In the genomic region with DNA sequence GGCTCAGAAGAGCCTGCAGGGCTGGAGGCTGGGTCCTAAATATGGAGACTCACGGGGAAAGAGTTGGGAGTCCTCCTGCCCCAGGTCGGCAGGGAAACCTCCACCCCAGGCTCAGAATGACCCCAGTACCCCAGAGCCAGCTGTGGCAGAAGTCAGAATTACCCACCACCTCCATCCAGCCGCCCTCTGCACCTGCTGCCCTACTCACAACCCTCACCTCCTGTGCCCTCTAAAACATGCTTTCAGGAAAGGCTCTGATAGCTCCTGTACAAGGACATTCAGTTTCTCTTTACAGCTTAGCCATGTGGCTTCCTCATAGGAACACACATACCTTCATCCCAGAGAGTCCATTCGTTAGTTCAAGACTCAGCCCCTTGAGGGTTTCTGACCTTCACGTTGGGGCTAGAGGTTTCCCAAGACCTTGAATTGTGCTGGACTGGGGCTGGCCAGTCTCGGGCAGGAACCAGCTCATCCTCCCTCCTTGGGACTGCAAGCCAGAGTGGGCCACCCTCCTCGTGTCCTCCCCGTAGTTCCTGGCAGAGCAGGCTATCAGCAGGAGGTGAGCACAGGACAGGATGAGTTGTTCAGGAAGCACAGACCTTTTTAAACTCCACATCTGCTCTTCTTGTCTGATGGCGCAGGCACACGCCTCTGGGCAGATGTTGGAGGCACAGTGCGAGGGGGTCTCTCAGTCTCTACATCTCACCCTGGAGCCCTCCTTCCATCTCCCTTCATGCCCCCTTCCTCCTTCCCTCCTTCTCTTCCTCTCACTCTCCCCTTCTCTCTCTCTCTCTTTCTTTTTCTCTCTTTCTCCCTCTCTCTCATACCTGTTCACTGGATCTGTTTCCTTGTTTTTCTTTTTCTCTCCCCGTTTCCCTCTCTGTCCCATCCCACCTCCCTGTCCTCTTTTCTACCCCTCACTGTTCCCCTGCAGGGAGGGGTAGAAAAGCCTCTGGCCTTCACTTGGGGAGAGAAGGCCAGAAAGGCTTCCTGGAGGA, we compare ENCODE assay signal across 30 cellular contexts. TPM values are rescaled to one million over a fixed set of nuclear protein-coding genes. Genes with fewer than 3 reads are reported as not detected.
A peak's percentile ranks its signal among the peaks of the same experiment; 100 is the strongest.
DNase-seq lines count a peak whose midpoint lies in the region; ATAC-seq, FAIRE-seq and TF ChIP-seq lines count a peak whose summit lies in the region.
"Had no signal": no experiment of that assay in that cellular context is flagged by ENCODE, and none has a peak within 500 bp of the region (broad histone marks: within the 10 kb centered on the region; RNA-seq: fewer than 3 reads in every experiment).

No MANE protein-coding gene starts in this region.

- no peak overlapping the region for H3K18ac ChIP-seq in neuronal stem cell (ENCODE audit: low read length)

- peaks cover 0 to 26% (median 0%) of the 10 kb centered on the region in 3 experiments for H3K27me3 ChIP-seq in neuronal stem cell (ENCODE audit: control insufficient read depth in 3 of 3, insufficient read depth in 3 of 3, low read depth in 1 of 3, low read length in 3 of 3)
- H3K27me3 ChIP-seq: BE2C, gastrocnemius medialis, MG63, vagina had no signal

- H2BK5ac ChIP-seq in neuronal stem cell (ENCODE audit: low read length): no peak overlapping the region

- H4K91ac ChIP-seq in neuronal stem cell (ENCODE audit: low read depth, low read length, poor library complexity): no peak overlapping the region

- H3K27ac ChIP-seq in A549: no peak overlapping the region
- no peak overlapping the region for H3K27ac ChIP-seq in neuronal stem cell (replicated peaks; ENCODE audit: low read length)
- H3K27ac ChIP-seq: dorsolateral prefrontal cortex, gastrocnemius medialis, hepatocyte, vagina had no signal

- no peak for TF ChIP-seq EP300 in A549 (IDR thresholded peaks at IDR 0.05)

- CTCF ChIA-PET in A549 (lab: Yijun Ruan, JAX): interaction anchor here (0.6 to 3.5 kb wide), 4 partner anchors 9 to 99 kb away, joined by 3 to 12 read pairs (median 3); no protein-coding TSS in a partner anchor

- no peak for DNase-seq in A549 (ENCODE audit: low read depth in 1 of 2, low spot score in 1 of 2)
- peak; percentile 73 for DNase-seq in RPMI8226
- DNase-seq in neuronal stem cell (ENCODE audit: low spot score): no peak
- no peak for DNase-seq in HFFc6
- DNase-seq in stimulated activated CD4-positive, alpha-beta T cell treated with anti-CD3 and anti-CD28 coated beads, Interleukin-1b, Interleukin-23, amount 100 ng/mL, for 48 hours: no peak
- DNase-seq: ACHN; activated CD4-positive, CD25-positive, alpha-beta regulatory T cell treated with anti-CD3 and anti-CD28 coated beads, Interleukin-2, amount 50 U/mL, for 72 hours; amniotic stem cell; BE2C; CD8-positive, alpha-beta memory T cell; gastrocnemius medialis; H9; MG63; NCI-H2029 treated with DMSO at 0.1 percent for 48 hours; NCI-H524 treated with DMSO at 0.1 percent for 48 hours; SHP77 treated with DMSO at 0.1 percent for 48 hours; stimulated activated CD4-positive, alpha-beta T cell treated with anti-CD3 and anti-CD28 coated beads, Interleukin-2, amount 100 ng/mL, for 24 hours; stimulated activated naive CD8-positive, alpha-beta T cell treated with anti-CD3 and anti-CD28 coated beads, Interleukin-15, amount 100 ng/mL, for 72 hours had no signal

- POLR2A ChIA-PET in A549 (lab: Yijun Ruan, JAX): no interaction called here

- H3K4me2 ChIP-seq in A549 (no peak overlapping the region), neuronal stem cell (ENCODE audit: insufficient read depth, low read length, poor library complexity, severe bottlenecking) (no peak overlapping the region)
- H3K4me2 ChIP-seq: hepatocyte, smooth muscle cell had no signal

- H3K4me3 Mint-ChIP-seq in HFFc6: no peak overlapping the region
- H3K4me3 Mint-ChIP-seq: activated naive CD4-positive, alpha-beta T cell treated with anti-CD3 and anti-CD28 coated beads, Interleukin-2, amount 50 U/mL, for 24 hours; CD8-positive, alpha-beta memory T cell; H9; naive thymus-derived CD8-positive, alpha-beta T cell; stimulated activated naive CD8-positive, alpha-beta T cell treated with anti-CD3 and anti-CD28 coated beads, Interleukin-15, amount 100 ng/mL, for 72 hours; T-helper 2 cell treated with Interferon-gamma antibody and Interleukin-4, amounts not matched to agents 5 μg/mL and 100 μg/mL, for 36 hours had no signal

- no peak overlapping the region for H2AK5ac ChIP-seq in neuronal stem cell (ENCODE audit: low read depth, low read length)

- FAIRE-seq in A549 (lab: Jason Lieb, UNC): no peak

- no peak overlapping the region for H3K9ac ChIP-seq in neuronal stem cell (ENCODE audit: low read depth, low read length, poor library complexity)

- peaks cover 35% of the 10 kb centered on the region for H3K27me3 Mint-ChIP-seq in HFFc6 (ENCODE audit: insufficient read depth)
- H3K27me3 Mint-ChIP-seq: activated naive CD4-positive, alpha-beta T cell treated with anti-CD3 and anti-CD28 coated beads, Interleukin-2, amount 50 U/mL, for 24 hours; naive thymus-derived CD8-positive, alpha-beta T cell; stimulated activated naive CD8-positive, alpha-beta T cell treated with anti-CD3 and anti-CD28 coated beads, Interleukin-15, amount 100 ng/mL, for 72 hours had no signal

- TF ChIP-seq POLR2A in A549 (IDR thresholded peaks at IDR 0.05; ENCODE audit: low read length): no peak

- H3K4me3 ChIP-seq in A549: no peak overlapping the region
- H3K4me3 ChIP-seq in neuronal stem cell (ENCODE audit: low read length in 2 of 2): no peak overlapping the region
- H3K4me3 ChIP-seq: dorsolateral prefrontal cortex, gastrocnemius medialis, hepatocyte, lung, MG63, smooth muscle cell, vagina had no signal

- no peaks in the 10 kb centered on the region for H3K4me1 Mint-ChIP-seq in HFFc6 (ENCODE audit: low read depth)

- H3K9me3 ChIP-seq in A549 (no peaks in the 10 kb centered on the region), neuronal stem cell (replicated peaks in 1 of 2; ENCODE audit: control insufficient read depth in 2 of 2, insufficient read depth in 1 of 2, low read depth in 1 of 2, low read length in 2 of 2) (no peaks in the 10 kb centered on the region)
- H3K9me3 ChIP-seq: BE2C, gastrocnemius medialis, MG63, vagina had no signal

- H2BK12ac ChIP-seq in neuronal stem cell (ENCODE audit: low read length): no peak overlapping the region

- H3K9me3 Mint-ChIP-seq in HFFc6: no peaks in the 10 kb centered on the region
- H3K9me3 Mint-ChIP-seq: activated naive CD4-positive, alpha-beta T cell treated with anti-CD3 and anti-CD28 coated beads, Interleukin-2, amount 50 U/mL, for 24 hours; activated T-helper 2 cell treated with anti-CD3 and anti-CD28 coated beads, Interferon-gamma antibody, Interleukin-2, Interleukin-4, amounts not matched to agents 10 μg/mL and 5 μg/mL and 100 μg/mL, durations not matched to agents 14 hours and 24 hours and 36 hours; CD8-positive, alpha-beta memory T cell; H9; naive thymus-derived CD8-positive, alpha-beta T cell; stimulated activated naive CD8-positive, alpha-beta T cell treated with anti-CD3 and anti-CD28 coated beads, Interleukin-15, amount 100 ng/mL, for 72 hours; T-helper 2 cell treated with Interferon-gamma antibody and Interleukin-4, amounts not matched to agents 5 μg/mL and 100 μg/mL, for 36 hours had no signal

- WGBS in A549 (ENCODE audit: missing lambda C conversion rate): 52% methylated on average over 12 of the region's 12 CpGs
- WGBS in neuronal stem cell (ENCODE audit: extremely low coverage in 2 of 2, insufficient read length in 2 of 2, insufficient replicate concordance in 1 of 2), 2 donors: no CpG with 5 or more reads among the region's 12 CpGs

- no peak overlapping the region for H4K8ac ChIP-seq in neuronal stem cell (ENCODE audit: low read depth, low read length)

- no peak overlapping the region for H2BK120ac ChIP-seq in neuronal stem cell (ENCODE audit: low read depth, low read length)

- H3K79me1 ChIP-seq in neuronal stem cell (ENCODE audit: low read depth, low read length): no peaks in the 10 kb centered on the region

- no peaks in the 10 kb centered on the region for H3K36me3 ChIP-seq in neuronal stem cell (replicated peaks in 1 of 2; ENCODE audit: control insufficient read depth in 2 of 2, insufficient read depth in 2 of 2, low read length in 2 of 2)
- H3K36me3 ChIP-seq: BE2C, gastrocnemius medialis, MG63, vagina had no signal

- peak overlapping the region; percentile 63 for H3K14ac ChIP-seq in neuronal stem cell (ENCODE audit: low read length)

- no peak for TF ChIP-seq RAD21 in A549 (conservative IDR thresholded peaks at IDR 0.05 in 1 of 2, IDR thresholded peaks at IDR 0.05 in 1 of 2)

- H3K27ac Mint-ChIP-seq in HFFc6: no peak overlapping the region
- H3K27ac Mint-ChIP-seq: activated T-helper 2 cell treated with anti-CD3 and anti-CD28 coated beads, Interferon-gamma antibody, Interleukin-2, Interleukin-4, amounts not matched to agents 10 μg/mL and 5 μg/mL and 100 μg/mL, durations not matched to agents 14 hours and 24 hours and 36 hours; CD8-positive, alpha-beta memory T cell; T-helper 2 cell treated with Interferon-gamma antibody and Interleukin-4, amounts not matched to agents 5 μg/mL and 100 μg/mL, for 36 hours had no signal

- no peak overlapping the region for H3K4ac ChIP-seq in neuronal stem cell (ENCODE audit: low read length)

- ATAC-seq in A549: peak; percentile 28 to 40; a peak in 3 of 6 replicates
- peak; percentile 14 for ATAC-seq in HG02943 (IDR thresholded peaks at IDR 0.05; ENCODE audit: low read depth, unreplicated experiment)
- ATAC-seq in GM19324 (IDR thresholded peaks at IDR 0.05; ENCODE audit: low FRiP score, unreplicated experiment): no peak
- no peak for ATAC-seq in GM19328 (IDR thresholded peaks at IDR 0.05; ENCODE audit: unreplicated experiment)
- ATAC-seq: gastrocnemius medialis; naive thymus-derived CD8-positive, alpha-beta T cell had no signal

- no peak overlapping the region for H3K23ac ChIP-seq in neuronal stem cell (ENCODE audit: low read depth, low read length, poor library complexity)

- H3K36me3 Mint-ChIP-seq in HFFc6 (ENCODE audit: low read depth): no peaks in the 10 kb centered on the region
- H3K36me3 Mint-ChIP-seq: activated naive CD4-positive, alpha-beta T cell treated with anti-CD3 and anti-CD28 coated beads, Interleukin-2, amount 50 U/mL, for 24 hours; naive thymus-derived CD8-positive, alpha-beta T cell had no signal

- H2AFZ ChIP-seq in neuronal stem cell (ENCODE audit: low read length): no peak overlapping the region
- H2AFZ ChIP-seq: hepatocyte had no signal

- no peak overlapping the region for H2BK15ac ChIP-seq in neuronal stem cell (ENCODE audit: low read length)

- H3K4me1 ChIP-seq in A549 (no peaks in the 10 kb centered on the region), neuronal stem cell (ENCODE audit: control insufficient read depth in 2 of 2, insufficient read depth in 1 of 2, low read depth in 1 of 2, low read length in 2 of 2) (no peaks in the 10 kb centered on the region)
- H3K4me1 ChIP-seq: BE2C, vagina had no signal

- TF ChIP-seq CTCF in A549 (IDR thresholded peaks at IDR 0.05): no peak
- TF ChIP-seq CTCF in HFFc6 (IDR thresholded peaks at IDR 0.05): no peak

RNA-seq across cellular contexts. Expression of a gene that starts 55.9 kb away (rescaled TPM):
- polyA plus RNA-seq in A549 (2011; rRNA removed) (20.2 and 25.3 TPM in 2 replicates), A549 (2017; fragmentation: RNase III; extraction: RNeasy Plus Mini Kit Qiagen cat#74134 plus additional on column Dnase treatment) (12.5 to 14.6 TPM (median 14.2 TPM) in 3 replicates)
- 8.0 and 10.0 TPM in 2 replicates for polyA plus RNA-seq in A549 (2012; cell fraction: cytosol; rRNA removed)
- polyA plus RNA-seq in A549 (2012; cell fraction: nucleus; rRNA removed): 20.1 and 20.9 TPM in 2 replicates
- 40.2 and 44.3 TPM in 2 replicates for polyA minus RNA-seq in A549 (2011; rRNA and poly(A)+ RNA removed)
- polyA plus RNA-seq in neuronal stem cell (2013, experiment 1 of 2): 21.0 TPM
- 22.1 TPM for polyA plus RNA-seq in neuronal stem cell (2013, experiment 2 of 2)
- total RNA-seq in HFFc6 (2021; fragmentation: NEBNext Ultra II Directional; extraction: Animal tissue kit (Norgen Biotek cat#: 25700)): 10 to 100 TPM; 23.7 to 35.2 (median 28.6) TPM

Comparison
In these comparisons a context has a peak if more than half of its experiments do, and no peak if none do; other contexts are left out.
1. ATAC-seq: peak in A549 (2 of 2) and HG02943 (single experiment); none in GM19324 (single experiment) and GM19328 (single experiment).